10 cellular contexts compared by ENCODE assay signal in genomic region chr4:680565-680930, GRCh38. TPM values are rescaled to one million over a fixed set of nuclear protein-coding genes. Genes with fewer than 3 reads are reported as not detected.
DNase-seq lines count a peak whose midpoint lies in the region; ATAC-seq and TF ChIP-seq lines count a peak whose summit lies in the region.
"Had no signal": no experiment of that assay in that cellular context is flagged by ENCODE, and none has a peak within 500 bp of the region (broad histone marks: within the 10 kb centered on the region; RNA-seq: fewer than 3 reads in every experiment).

No MANE protein-coding gene starts in this region.

- TF ChIP-seq CTCF in GM13977 (IDR thresholded peaks at IDR 0.05; ENCODE audit: extremely low read depth, insufficient read depth, missing control alignments): no peak
- no peak for TF ChIP-seq CTCF in WTC11 (IDR thresholded peaks at IDR 0.05)
- no peak for TF ChIP-seq CTCF in right atrium auricular region (IDR thresholded peaks at IDR 0.05)

- no peaks in the 10 kb centered on the region for H3K9me3 ChIP-seq in right atrium auricular region
- H3K9me3 ChIP-seq: pancreas had no signal

- H3K4me1 ChIP-seq in right atrium auricular region: peaks cover 0 to 38% of the 10 kb centered on the region in 2 donors

- peak overlapping the region; percentile 51 to 65 for H3K4me3 ChIP-seq in right atrium auricular region

- CTCF ChIA-PET in WTC11 (lab: Charles Lee): interaction anchor here (0.8 to 2.0 kb wide), 6 partner anchors 9 to 86 kb away, joined by 3 to 5 read pairs (median 4); no protein-coding TSS in a partner anchor

- no peak for ATAC-seq in WTC11
- peak; percentile 2 to 17 for ATAC-seq in stimulated activated naive B cell treated with anti-CD40 and anti-IgM and Interleukin-4, amounts not matched to agents 10 μg/mL and 1 μg/mL and 100 μg/mL, for 72 hours (replicated peaks)
- no peak for ATAC-seq in GM19351 (IDR thresholded peaks at IDR 0.05; ENCODE audit: unreplicated experiment)

- POLR2A ChIA-PET in WTC11 (lab: Charles Lee): interaction anchor here (0.6 to 1.5 kb wide), 3 partner anchors 13 to 78 kb away, joined by 3 to 4 read pairs (median 4); no protein-coding TSS in a partner anchor

- in situ Hi-C loops in GM13977 (cut with MboI; ENCODE audit: low pct_unique_long_range_greater_than_20kb, low sequenced_read_pairs, unreplicated experiment): no loop called here

- DNase-seq in GM13977 (ENCODE audit: low spot score) (peak; percentile 71), WTC11 (ENCODE audit: low spot score) (no peak), right atrium auricular region (ENCODE audit: low spot score) (no peak), HT-29 (ENCODE audit: low spot score) (no peak), inferior parietal cortex (ENCODE audit: extremely low spot score) (no peak)
- DNase-seq in stimulated activated naive B cell treated with anti-CD40 and anti-IgM and Interleukin-4, amounts not matched to agents 10 μg/mL and 1 μg/mL and 100 μg/mL, for 72 hours: no peak
- DNase-seq in stimulated activated naive CD4-positive, alpha-beta T cell treated with Interleukin-2 at 50 U/mL for 16 hours (lab: John Stamatoyannopoulos, UW): no peak

- 0 out of 2 replicates have a peak, but pooled peaks cover 6% of the 10 kb centered on the region for H3K4me1 Mint-ChIP-seq in WTC11
- peaks cover 18 to 43% of the 10 kb centered on the region in 2 donors for H3K4me1 Mint-ChIP-seq in stimulated activated naive B cell treated with anti-CD40 and anti-IgM and Interleukin-4, amounts not matched to agents 10 μg/mL and 1 μg/mL and 100 μg/mL, for 72 hours

- no peaks in the 10 kb centered on the region for H3K9me3 Mint-ChIP-seq in WTC11
- H3K9me3 Mint-ChIP-seq in stimulated activated naive B cell treated with anti-CD40 and anti-IgM and Interleukin-4, amounts not matched to agents 10 μg/mL and 1 μg/mL and 100 μg/mL, for 72 hours: no peaks in the 10 kb centered on the region

- H3K27ac ChIP-seq in right atrium auricular region: peak overlapping the region in 1 of 2 donors; percentile 66
- H3K27ac ChIP-seq: HL-60, pancreas had no signal

- no peaks in the 10 kb centered on the region for H3K27me3 ChIP-seq in right atrium auricular region
- H3K27me3 ChIP-seq: pancreas had no signal

- H3K36me3 ChIP-seq in right atrium auricular region: no peaks in the 10 kb centered on the region
- H3K36me3 ChIP-seq: pancreas had no signal

- H3K27ac Mint-ChIP-seq in WTC11: no peak overlapping the region
- H3K27ac Mint-ChIP-seq in stimulated activated naive B cell treated with anti-CD40 and anti-IgM and Interleukin-4, amounts not matched to agents 10 μg/mL and 1 μg/mL and 100 μg/mL, for 72 hours: peak overlapping the region; percentile 94

- peak overlapping the region; percentile 57 for H3K4me3 Mint-ChIP-seq in WTC11
- peak overlapping the region; percentile 72 to 76 for H3K4me3 Mint-ChIP-seq in stimulated activated naive B cell treated with anti-CD40 and anti-IgM and Interleukin-4, amounts not matched to agents 10 μg/mL and 1 μg/mL and 100 μg/mL, for 72 hours

- no peaks in the 10 kb centered on the region for H3K36me3 Mint-ChIP-seq in WTC11
- H3K36me3 Mint-ChIP-seq in stimulated activated naive B cell treated with anti-CD40 and anti-IgM and Interleukin-4, amounts not matched to agents 10 μg/mL and 1 μg/mL and 100 μg/mL, for 72 hours: no peaks in the 10 kb centered on the region

- H3K27me3 Mint-ChIP-seq in WTC11 (ENCODE audit: low read depth): no peaks in the 10 kb centered on the region
- peaks cover 5 to 17% of the 10 kb centered on the region in 2 donors for H3K27me3 Mint-ChIP-seq in stimulated activated naive B cell treated with anti-CD40 and anti-IgM and Interleukin-4, amounts not matched to agents 10 μg/mL and 1 μg/mL and 100 μg/mL, for 72 hours

TF ChIP-seq in WTC11, 78 proteins besides CTCF, POLR2A, EP300 and RAD21 (continues in another document):
- TF ChIP-seq IRF1 (CRISPR knock-in tag; IDR thresholded peaks at IDR 0.05) (no peak), ATF1 (CRISPR knock-in tag; IDR thresholded peaks at IDR 0.05) (no peak), TP53 (CRISPR knock-in tag; IDR thresholded peaks at IDR 0.05) (no peak), NFATC4 (CRISPR knock-in tag; IDR thresholded peaks at IDR 0.05) (no peak), ZNF263 (CRISPR knock-in tag; IDR thresholded peaks at IDR 0.05; ENCODE audit: low read depth) (no peak), USF1 (CRISPR knock-in tag; IDR thresholded peaks at IDR 0.05) (no peak), FOXP4 (CRISPR knock-in tag; IDR thresholded peaks at IDR 0.05) (no peak), E2F4 (CRISPR knock-in tag; IDR thresholded peaks at IDR 0.05; ENCODE audit: borderline replicate concordance, low read depth) (no peak), ZBTB43 (CRISPR knock-in tag; IDR thresholded peaks at IDR 0.05) (no peak)

RNA-seq across cellular contexts. Expression of gene MYL5, which starts 6.2 kb away (rescaled TPM):
- total RNA-seq in WTC11 (2021): 12.1 to 22.2 TPM (median 14.8 TPM) in 3 replicates
- 1 to 10 TPM; 3.2 to 3.6 TPM for total RNA-seq in right atrium auricular region
- total RNA-seq in HT-29 (2014; rRNA removed; shearing (Covaris generic)): 10.9 and 12.6 TPM in 2 replicates

RNA-seq across cellular contexts. Expression of gene ATP5ME, which starts 6.5 kb away (rescaled TPM):
- total RNA-seq in WTC11 (2021): 458 to 478 TPM (median 468 TPM) in 3 replicates
- total RNA-seq in right atrium auricular region: 100 to 1,000 TPM in 1 of 2 donors, 10 to 100 TPM in 1; 85.1 to 265 TPM
- total RNA-seq in HT-29 (2014; rRNA removed; shearing (Covaris generic)): 378 and 389 TPM in 2 replicates

RNA-seq across cellular contexts. Expression of gene SLC49A3, which starts 8.4 kb away (rescaled TPM):
- 5.8 to 6.8 TPM (median 6.7 TPM) in 3 replicates for total RNA-seq in WTC11 (2021)
- 10 to 100 TPM in 1 of 2 donors, 1 to 10 TPM in 1; 10.0 to 12.0 TPM for total RNA-seq in right atrium auricular region
- total RNA-seq in HT-29 (2014; rRNA removed; shearing (Covaris generic)): 0.56 TPM in 1 of 2 replicates, not detected in the other

RNA-seq across cellular contexts. Expression of gene PCGF3, which starts 25.1 kb away (rescaled TPM):
- total RNA-seq in WTC11 (2021): 59.2 to 65.7 TPM (median 62.8 TPM) in 3 replicates
- total RNA-seq in right atrium auricular region: 10 to 100 TPM; 17.9 to 22.6 TPM
- total RNA-seq in HT-29 (2014; rRNA removed; shearing (Covaris generic)): 48.6 and 64.9 TPM in 2 replicates

RNA-seq across cellular contexts. Expression of gene PDE6B, which starts 55.2 kb away (rescaled TPM):
- total RNA-seq in WTC11 (2021): 7.1 to 13.1 TPM (median 13.0 TPM) in 3 replicates
- total RNA-seq in right atrium auricular region: 1 to 10 TPM; 2.3 to 4.6 TPM
- not detected in 2 replicates for total RNA-seq in HT-29 (2014; rRNA removed; shearing (Covaris generic))

Comparison
In these comparisons a context has a peak if more than half of its experiments do, and no peak if none do; other contexts are left out.
1. ATAC-seq: peak in stimulated activated naive B cell treated with anti-CD40 and anti-IgM and Interleukin-4, amounts not matched to agents 10 μg/mL and 1 μg/mL and 100 μg/mL, for 72 hours (2 of 2); none in WTC11 (single experiment) and GM19351 (single experiment).